8 cellular contexts compared by ENCODE assay signal in the genomic region with DNA sequence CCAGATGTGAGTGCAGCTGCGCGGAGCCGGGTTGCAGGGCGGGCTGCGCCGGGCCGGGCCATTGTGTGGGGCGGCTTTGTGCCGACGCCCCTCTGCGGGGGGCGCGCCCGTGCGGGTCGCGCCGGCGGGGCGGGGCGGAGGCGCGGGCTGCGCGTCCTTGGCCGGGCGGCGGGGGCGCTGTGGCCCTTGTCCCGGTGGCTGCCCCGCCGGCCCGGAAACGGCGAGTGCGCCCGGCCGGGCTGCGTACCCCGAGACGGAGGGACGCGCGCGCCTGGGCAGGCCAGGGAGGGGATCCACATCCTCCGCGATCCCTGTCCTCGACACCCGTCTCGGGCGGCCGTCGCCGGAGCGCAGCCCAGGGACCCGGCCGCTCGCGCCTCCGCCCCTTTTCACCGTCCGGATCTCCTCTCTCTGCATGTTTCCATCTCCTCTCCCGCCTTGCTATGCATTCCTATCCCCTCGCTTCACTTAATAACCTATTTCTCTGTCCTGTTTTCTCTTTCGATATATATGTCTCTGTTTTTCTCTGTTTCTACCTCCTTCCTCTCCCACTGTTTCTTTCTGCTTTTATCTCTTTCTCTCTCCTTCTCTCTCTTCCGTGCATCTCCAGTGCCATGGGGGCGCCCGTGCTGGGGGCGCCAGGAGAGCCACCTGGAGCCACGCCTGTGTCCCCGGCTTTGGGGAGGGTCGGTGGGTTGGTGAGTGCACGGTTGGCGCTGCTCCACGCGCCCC. TPM values are rescaled to one million over a fixed set of nuclear protein-coding genes. Genes with fewer than 3 reads are reported as not detected.
DNase-seq lines count a peak whose midpoint lies in the region; ATAC-seq and TF ChIP-seq lines count a peak whose summit lies in the region.

No MANE protein-coding gene starts in this region.

- peaks cover 28% of the 10 kb centered on the region for H3K4me1 Mint-ChIP-seq in CD8-positive, alpha-beta T cell (ENCODE audit: low read depth)

- no peaks in the 10 kb centered on the region for H3K9me3 ChIP-seq in CD8-positive, alpha-beta T cell (ENCODE audit: low read length)
- H3K9me3 ChIP-seq in right cardiac atrium (ENCODE audit: control insufficient read depth, low read length) = no peaks in the 10 kb centered on the region

- ATAC-seq in CD8-positive, alpha-beta T cell = peak; percentile 25
- ATAC-seq in GM19397 (IDR thresholded peaks at IDR 0.05; ENCODE audit: unreplicated experiment) = peak; percentile 51
- peak; percentile 39 for ATAC-seq in HG03460 (IDR thresholded peaks at IDR 0.05; ENCODE audit: unreplicated experiment)
- peak; percentile 54 to 64 for ATAC-seq in right cardiac atrium

- no peaks in the 10 kb centered on the region for H3K36me3 ChIP-seq in CD8-positive, alpha-beta T cell (ENCODE audit: insufficient read depth, low read length)

- POLR2A ChIA-PET in CD8-positive, alpha-beta T cell (lab: Charles Lee) = interaction anchor here (0.9 to 3.1 kb wide), 10 partner anchors 41 to 208 kb away, joined by 5 to 49 read pairs (median 8); no protein-coding TSS in a partner anchor

- peak overlapping the region; percentile 94 for H3K27ac Mint-ChIP-seq in CD8-positive, alpha-beta T cell

- no peak for TF ChIP-seq CTCF in CD8-positive, alpha-beta T cell (IDR thresholded peaks at IDR 0.05)

- CTCF ChIA-PET in CD8-positive, alpha-beta T cell (lab: Charles Lee) = interaction anchor here (0.7 to 5.3 kb wide), 24 partner anchors 9 to 475 kb away, joined by 3 to 144 read pairs (median 5); no protein-coding TSS in a partner anchor

- no peaks in the 10 kb centered on the region for H3K9me3 Mint-ChIP-seq in CD8-positive, alpha-beta T cell

- peaks cover 18% of the 10 kb centered on the region for H3K4me1 ChIP-seq in CD8-positive, alpha-beta T cell (ENCODE audit: insufficient read depth, low read length)
- H3K4me1 ChIP-seq in right cardiac atrium (ENCODE audit: control insufficient read depth, insufficient read depth, low read length) = peaks cover 9% of the 10 kb centered on the region

- H3K27ac ChIP-seq in CD8-positive, alpha-beta T cell (ENCODE audit: low read depth, low read length) = peak overlapping the region; percentile 68
- H3K27ac ChIP-seq in angular gyrus (ENCODE audit: low read depth, low read length) (peak overlapping the region; percentile 91), right cardiac atrium (ENCODE audit: low read length) (peak overlapping the region; percentile 53)

- intact Hi-C loops in CD8-positive, alpha-beta T cell (cut with DNase I, micrococcal nuclease) = loop anchor here (2.0 to 10.0 kb wide), 6 partner anchors 69 to 471 kb away; a partner anchor contains a TSS
- intact Hi-C loops in right cardiac atrium (cut with DNase I) = loop anchor here in 3 of 4 donors (2.0 to 10.0 kb wide), 5 partner anchors 41 to 199 kb away; no protein-coding TSS in a partner anchor

- DNase-seq in CD8-positive, alpha-beta T cell = peak in 6 of 7 experiments; percentile 13 to 78 (median 56)
- peak; percentile 49 for DNase-seq in SW480 (ENCODE audit: low spot score)
- peak; percentile 65 to 89 (median 88) for DNase-seq in right cardiac atrium
- peak; percentile 84 for DNase-seq in retina
- DNase-seq in DMS153 (lab: John Stamatoyannopoulos, UW) = no peak

- no peaks in the 10 kb centered on the region for H3K27me3 ChIP-seq in CD8-positive, alpha-beta T cell (ENCODE audit: insufficient read depth, low read length)
- H3K27me3 ChIP-seq in right cardiac atrium (ENCODE audit: control insufficient read depth, insufficient read depth) = no peaks in the 10 kb centered on the region

- H3K27me3 Mint-ChIP-seq in CD8-positive, alpha-beta T cell (ENCODE audit: low read depth) = no peaks in the 10 kb centered on the region

- peak overlapping the region; percentile 54 for H3K4me3 ChIP-seq in CD8-positive, alpha-beta T cell (ENCODE audit: low read depth, low read length)
- H3K4me3 ChIP-seq in right cardiac atrium (ENCODE audit: low read length) = peak overlapping the region; percentile 63

- H3K4me3 Mint-ChIP-seq in CD8-positive, alpha-beta T cell = peak overlapping the region; percentile 99

- under 1% methylated on average over 76 of the region's 76 CpGs for WGBS in right cardiac atrium

- H3K36me3 Mint-ChIP-seq in CD8-positive, alpha-beta T cell = peaks cover 3% of the 10 kb centered on the region

RNA-seq across cellular contexts. Expression of a gene that starts 0.8 kb away (rescaled TPM):
- total RNA-seq in CD8-positive, alpha-beta T cell = 100 to 1,000 TPM; 221 to 233 TPM
- 10 to 100 TPM; 10.5 to 15.1 (median 11.7) TPM for total RNA-seq in right cardiac atrium
- 11.2 TPM for polyA plus RNA-seq in right cardiac atrium

Comparison
In these comparisons a context has a peak if more than half of its experiments do, and no peak if none do; other contexts are left out.
1. RNA of a gene that starts 0.8 kb away (total RNA-seq): 221 to 233 TPM in CD8-positive, alpha-beta T cell; 10.5 to 15.1 TPM in right cardiac atrium; every median in the first group is over 10 times any median in the second.
2. Peak in every context shown above with its lines, with median percentiles within 50 percentile points of each other: ATAC-seq and H3K27ac ChIP-seq.